ENCODE assay signal across 27 cellular contexts in the genomic region with DNA sequence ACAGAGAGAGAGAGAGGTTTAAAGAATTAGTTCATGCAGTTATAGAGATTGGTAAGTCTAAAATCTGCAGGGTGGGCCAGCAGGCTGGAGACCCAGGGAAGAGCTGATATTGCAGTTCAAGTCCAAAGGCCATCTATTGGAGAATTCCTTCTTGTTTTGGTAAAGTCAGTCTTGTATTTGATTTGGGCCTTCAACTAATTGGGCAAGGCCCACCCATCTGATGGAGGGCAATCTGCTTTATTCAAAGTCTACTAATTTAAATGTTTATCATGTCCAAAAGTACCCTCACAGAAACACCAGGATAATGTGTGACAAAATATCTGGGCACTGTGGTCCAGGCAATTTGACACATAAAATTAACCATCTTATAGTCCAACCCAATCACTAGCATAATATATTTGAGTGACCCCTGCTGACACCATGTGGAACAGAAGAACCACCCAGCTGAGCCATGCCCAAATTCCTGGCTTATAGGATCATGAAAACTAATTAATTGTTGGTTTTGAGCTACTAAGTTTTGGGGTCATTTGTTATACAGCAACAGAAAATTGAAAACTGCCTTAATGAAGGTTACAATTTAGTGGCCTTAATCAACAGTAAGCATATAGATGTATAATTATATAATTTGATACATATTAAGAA.
"Had no signal": no experiment of that assay in that cellular context is flagged by ENCODE, and none has a peak within 500 bp of the region (broad histone marks: within the 10 kb centered on the region; RNA-seq: fewer than 3 reads in every experiment).

No MANE protein-coding gene starts in this region.

- H3K4me3 ChIP-seq: neural progenitor cell, ovary, psoas muscle, skin epidermis, smooth muscle cell, stomach, thoracic aorta, thyroid gland, tibial nerve, upper lobe of left lung, vagina had no signal

- H3K9ac ChIP-seq: neural progenitor cell, parathyroid adenoma had no signal

- H3K4me1 ChIP-seq: parathyroid adenoma, psoas muscle, stomach, thyroid gland, upper lobe of left lung, vagina had no signal

- H3K79me2 ChIP-seq: parathyroid adenoma had no signal

- H3K36me3 ChIP-seq: neural progenitor cell, ovary, stomach, thoracic aorta, thyroid gland, tibial nerve, upper lobe of left lung, vagina had no signal

- H3K27ac ChIP-seq: neural progenitor cell, ovary, parathyroid adenoma, psoas muscle, skin epidermis, stomach, thoracic aorta, thyroid gland, upper lobe of left lung, vagina had no signal

- ATAC-seq: natural killer cell; stimulated activated effector memory CD8-positive, alpha-beta T cell treated with anti-CD3 and anti-CD28 coated beads, Interleukin-12 subunit alpha, Interleukin-12 subunit beta, amount 100 ng/mL, for 72 hours had no signal

- H3K4me3 Mint-ChIP-seq: natural killer cell; nephron; neural progenitor cell; stimulated activated effector memory CD8-positive, alpha-beta T cell treated with anti-CD3 and anti-CD28 coated beads, Interleukin-12 subunit alpha, Interleukin-12 subunit beta, amount 100 ng/mL, for 72 hours; stimulated activated naive B cell treated with anti-CD40 and anti-IgM and Interleukin-4, amounts not matched to agents 10 μg/mL and 1 μg/mL and 100 μg/mL, for 72 hours; stimulated activated naive CD8-positive, alpha-beta T cell treated with anti-CD3 and anti-CD28 coated beads, Interleukin-15, Interleukin-2, amounts not matched to agents 100 ng/mL and 50 ng/mL, for 24 hours had no signal

- H3K36me3 Mint-ChIP-seq: natural killer cell; neural progenitor cell; stimulated activated effector memory CD8-positive, alpha-beta T cell treated with anti-CD3 and anti-CD28 coated beads, Interleukin-12 subunit alpha, Interleukin-12 subunit beta, amount 100 ng/mL, for 72 hours had no signal

- H3K27me3 ChIP-seq: ovary, stomach, thyroid gland, tibial nerve, upper lobe of left lung, vagina had no signal

- H3K4me1 Mint-ChIP-seq: natural killer cell; nephron; stimulated activated effector memory CD8-positive, alpha-beta T cell treated with anti-CD3 and anti-CD28 coated beads, Interleukin-12 subunit alpha, Interleukin-12 subunit beta, amount 100 ng/mL, for 72 hours had no signal

- DNase-seq: natural killer cell; occipital lobe; ovary; posterior cingulate gyrus; psoas muscle; stimulated activated CD4-positive, alpha-beta T cell treated with anti-CD3 and anti-CD28 coated beads, Interleukin-15, amount 100 ng/mL, for 24 hours; stimulated activated CD4-positive, alpha-beta T cell treated with anti-CD3 and anti-CD28 coated beads, Interleukin-2, amount 100 ng/mL, for 24 hours; stimulated activated CD4-positive, alpha-beta T cell treated with anti-CD3 and anti-CD28 coated beads, Interleukin-2, amount 100 ng/mL, for 48 hours; stimulated activated CD4-positive, alpha-beta T cell treated with anti-CD3 and anti-CD28 coated beads, Interleukin-4, amount 100 ng/mL, for 24 hours; stimulated activated naive B cell treated with anti-CD40 and anti-IgM and Interleukin-4, amounts not matched to agents 10 μg/mL and 1 μg/mL and 100 μg/mL, for 72 hours; stimulated activated naive CD4-positive, alpha-beta T cell treated with Interleukin-2 at 50 U/mL for 16 hours; stomach; thyroid gland; trophoblast cell; upper lobe of left lung had no signal

- H3K4me2 ChIP-seq: neural progenitor cell, smooth muscle cell had no signal

- H2AFZ ChIP-seq: neural progenitor cell, parathyroid adenoma had no signal

- H3K27me3 Mint-ChIP-seq: progenitor cell of endocrine pancreas; stimulated activated naive CD8-positive, alpha-beta T cell treated with anti-CD3 and anti-CD28 coated beads, Interleukin-15, Interleukin-2, amounts not matched to agents 100 ng/mL and 50 ng/mL, for 24 hours had no signal

- FAIRE-seq: urothelium cell line had no signal

- H3K27ac Mint-ChIP-seq: natural killer cell; nephron; neural progenitor cell; progenitor cell of endocrine pancreas; stimulated activated effector memory CD8-positive, alpha-beta T cell treated with anti-CD3 and anti-CD28 coated beads, Interleukin-12 subunit alpha, Interleukin-12 subunit beta, amount 100 ng/mL, for 72 hours; stimulated activated naive B cell treated with anti-CD40 and anti-IgM and Interleukin-4, amounts not matched to agents 10 μg/mL and 1 μg/mL and 100 μg/mL, for 72 hours; stimulated activated naive CD8-positive, alpha-beta T cell treated with anti-CD3 and anti-CD28 coated beads, Interleukin-15, Interleukin-2, amounts not matched to agents 100 ng/mL and 50 ng/mL, for 24 hours had no signal

- H3K9me3 ChIP-seq: thyroid gland, vagina had no signal
